In genomic region chr5:20360243-20360642, GRCh38 we compare ENCODE assay signal across 23 cellular contexts.
DNase-seq lines count a peak whose midpoint lies in the region; ATAC-seq and TF ChIP-seq lines count a peak whose summit lies in the region.
"Had no signal": no experiment of that assay in that cellular context is flagged by ENCODE, and none has a peak within 500 bp of the region (broad histone marks: within the 10 kb centered on the region; RNA-seq: fewer than 3 reads in every experiment).

No MANE protein-coding gene starts in this region.

- H3K27me3 ChIP-seq in CD4-positive, alpha-beta T cell (ENCODE audit: control insufficient read depth, insufficient read depth, low read length): no peaks in the 10 kb centered on the region
- H3K27me3 ChIP-seq: dorsolateral prefrontal cortex, neural progenitor cell had no signal

- TF ChIP-seq CTCF in CD4-positive, alpha-beta T cell (IDR thresholded peaks at IDR 0.05): no peak
- no peak for TF ChIP-seq CTCF in GM10266 (IDR thresholded peaks at IDR 0.05; ENCODE audit: control insufficient read depth, insufficient read depth, low read depth, missing control alignments)

- H3K27ac Mint-ChIP-seq in CD4-positive, alpha-beta T cell: no peak overlapping the region
- H3K27ac Mint-ChIP-seq: activated naive CD4-positive, alpha-beta T cell treated with anti-CD3 and anti-CD28 coated beads, Interleukin-2, amount 50 U/mL, for 24 hours; activated T-helper 1 cell treated with anti-CD3 and anti-CD28 coated beads, Interleukin-12 subunit alpha, Interleukin-12 subunit beta, Interleukin-2, Interleukin-4 antibody, amounts not matched to agents 30 ng/mL and 10 ng/mL and 1 ng/mL, durations not matched to agents 14 hours and 24 hours and 36 hours; CD4-positive, alpha-beta memory T cell; neural progenitor cell; progenitor cell of endocrine pancreas; stimulated activated naive CD8-positive, alpha-beta T cell treated with anti-CD3 and anti-CD28 coated beads, Interleukin-15, Interleukin-2, amounts not matched to agents 100 ng/mL and 50 ng/mL, for 24 hours had no signal

- no peaks in the 10 kb centered on the region for H3K4me1 Mint-ChIP-seq in CD4-positive, alpha-beta T cell (ENCODE audit: low read depth)
- H3K4me1 Mint-ChIP-seq: activated naive CD4-positive, alpha-beta T cell treated with anti-CD3 and anti-CD28 coated beads, Interleukin-2, amount 50 U/mL, for 24 hours; CD4-positive, alpha-beta memory T cell; neural progenitor cell had no signal

- no peaks in the 10 kb centered on the region for H3K9me3 ChIP-seq in CD4-positive, alpha-beta T cell (ENCODE audit: control insufficient read depth, low read length)

- CTCF ChIA-PET in CD4-positive, alpha-beta T cell (lab: Charles Lee): no interaction called here

- no peak for ATAC-seq in CD4-positive, alpha-beta T cell (ENCODE audit: poor library complexity)
- ATAC-seq: Right ventricle myocardium inferior had no signal

- peak; percentile 97 for DNase-seq in DMS 273 (lab: John Stamatoyannopoulos, UW; ENCODE audit: unreplicated experiment)
- peak; percentile 80 for DNase-seq in NCI-H1092 (lab: John Stamatoyannopoulos, UW)
- peak; percentile 98 to 99 for DNase-seq in NCI-H524 (lab: John Stamatoyannopoulos, UW)
- DNase-seq in cerebellum (ENCODE audit: low spot score): peak; percentile 72
- DNase-seq in CD4-positive, alpha-beta T cell: no peak
- no peak for DNase-seq in NCI-H187 treated with DMSO at 0.1 percent for 48 hours (lab: John Stamatoyannopoulos, UW)
- DNase-seq in GM10266 (ENCODE audit: extremely low spot score): no peak
- DNase-seq: activated CD4-positive, alpha-beta T cell treated with anti-CD3 and anti-CD28 coated beads, Interleukin-2, amount 50 U/mL, for 1 hour; CD4-positive, alpha-beta memory T cell; GM23248; IMR-90; kidney glomerular epithelial cell; NCI-H1930; NCI-H774; OCI-M1; T-helper 9 cell had no signal

- peaks cover 17% of the 10 kb centered on the region for H3K9me3 Mint-ChIP-seq in CD4-positive, alpha-beta T cell
- H3K9me3 Mint-ChIP-seq: neural progenitor cell had no signal

- intact Hi-C loops in CD4-positive, alpha-beta T cell (cut with DNase I, micrococcal nuclease): no loop called here

- H3K27ac ChIP-seq in CD4-positive, alpha-beta T cell (ENCODE audit: low read depth, low read length): no peak overlapping the region
- H3K27ac ChIP-seq: dorsolateral prefrontal cortex, GM23248, neural progenitor cell had no signal

- POLR2A ChIA-PET in CD4-positive, alpha-beta T cell (lab: Charles Lee): no interaction called here

- H3K4me3 Mint-ChIP-seq in CD4-positive, alpha-beta T cell: no peak overlapping the region
- H3K4me3 Mint-ChIP-seq: activated naive CD4-positive, alpha-beta T cell treated with anti-CD3 and anti-CD28 coated beads, Interleukin-2, amount 50 U/mL, for 24 hours; activated T-helper 1 cell treated with anti-CD3 and anti-CD28 coated beads, Interleukin-12 subunit alpha, Interleukin-12 subunit beta, Interleukin-2, Interleukin-4 antibody, amounts not matched to agents 30 ng/mL and 10 ng/mL and 1 ng/mL, durations not matched to agents 14 hours and 24 hours and 36 hours; CD4-positive, alpha-beta memory T cell; neural progenitor cell; stimulated activated naive CD8-positive, alpha-beta T cell treated with anti-CD3 and anti-CD28 coated beads, Interleukin-15, Interleukin-2, amounts not matched to agents 100 ng/mL and 50 ng/mL, for 24 hours had no signal

- H3K27me3 Mint-ChIP-seq in CD4-positive, alpha-beta T cell: no peaks in the 10 kb centered on the region
- H3K27me3 Mint-ChIP-seq: activated naive CD4-positive, alpha-beta T cell treated with anti-CD3 and anti-CD28 coated beads, Interleukin-2, amount 50 U/mL, for 24 hours; CD4-positive, alpha-beta memory T cell; progenitor cell of endocrine pancreas; stimulated activated naive CD8-positive, alpha-beta T cell treated with anti-CD3 and anti-CD28 coated beads, Interleukin-15, Interleukin-2, amounts not matched to agents 100 ng/mL and 50 ng/mL, for 24 hours had no signal

- H3K36me3 Mint-ChIP-seq in CD4-positive, alpha-beta T cell (ENCODE audit: low read depth): no peaks in the 10 kb centered on the region
- H3K36me3 Mint-ChIP-seq: activated naive CD4-positive, alpha-beta T cell treated with anti-CD3 and anti-CD28 coated beads, Interleukin-2, amount 50 U/mL, for 24 hours; CD4-positive, alpha-beta memory T cell; neural progenitor cell had no signal

Comparison
In these comparisons a context has a peak if more than half of its experiments do, and no peak if none do; other contexts are left out.
1. DNase-seq: peak in DMS 273 (single experiment), NCI-H1092 (single experiment), NCI-H524 (2 of 2) and cerebellum (single experiment); none in CD4-positive, alpha-beta T cell (0 of 10), NCI-H187 treated with DMSO at 0.1 percent for 48 hours (single experiment) and GM10266 (single experiment).